11 cellular contexts compared by ENCODE assay signal in genomic region chr16:69410285-69410990, GRCh38.
DNase-seq lines count a peak whose midpoint lies in the region; ATAC-seq and TF ChIP-seq lines count a peak whose summit lies in the region.
"Had no signal": no experiment of that assay in that cellular context is flagged by ENCODE, and none has a peak within 500 bp of the region (broad histone marks: within the 10 kb centered on the region; RNA-seq: fewer than 3 reads in every experiment).

No MANE protein-coding gene starts in this region.

- H3K4me3 Mint-ChIP-seq in stimulated activated naive CD8-positive, alpha-beta T cell treated with anti-CD3 and anti-CD28 coated beads, Interleukin-15, amount 100 ng/mL, for 72 hours = peak overlapping the region; percentile 4 to 53
- H3K4me3 Mint-ChIP-seq: immature natural killer cell had no signal

- peak overlapping the region in 1 of 2 donors; percentile 27 for H3K27ac Mint-ChIP-seq in stimulated activated naive CD8-positive, alpha-beta T cell treated with anti-CD3 and anti-CD28 coated beads, Interleukin-15, amount 100 ng/mL, for 72 hours

- in situ Hi-C loops in brain microvascular endothelial cell (cut with HindIII; ENCODE audit: low pct_ligation_motif_present, low sequenced_read_pairs) = loop anchor here (25.0 kb wide), 1 partner anchor 252 kb away; no protein-coding TSS in a partner anchor

- H3K27me3 Mint-ChIP-seq in stimulated activated naive CD8-positive, alpha-beta T cell treated with anti-CD3 and anti-CD28 coated beads, Interleukin-15, amount 100 ng/mL, for 72 hours = no peaks in the 10 kb centered on the region

- TF ChIP-seq CTCF in brain microvascular endothelial cell (IDR thresholded peaks at IDR 0.05; ENCODE audit: low read depth, low read length, missing control alignments) = no peak

- DNase-seq in stimulated activated naive CD8-positive, alpha-beta T cell treated with anti-CD3 and anti-CD28 coated beads, Interleukin-15, amount 100 ng/mL, for 72 hours = no peak
- DNase-seq in stimulated activated naive CD8-positive, alpha-beta T cell treated with anti-CD3 and anti-CD28 coated beads, Interleukin-15, Interleukin-2, amounts not matched to agents 100 U/mL and 50 U/mL, for 24 hours = no peak
- DNase-seq in brain microvascular endothelial cell (peak; percentile 32), left kidney (ENCODE audit: low read depth, low spot score) (peak; percentile 80), AML-193 (lab: John Stamatoyannopoulos, UW) (no peak), NCI-H1694 (lab: John Stamatoyannopoulos, UW) (no peak), GF-D8 (lab: John Stamatoyannopoulos, UW) (no peak)
- DNase-seq: immature natural killer cell, Karpas-422, NCI-H69 had no signal

- no peaks in the 10 kb centered on the region for H3K36me3 ChIP-seq in brain microvascular endothelial cell (replicated peaks)

- H3K27me3 ChIP-seq in brain microvascular endothelial cell (replicated peaks) = no peaks in the 10 kb centered on the region

- no peaks in the 10 kb centered on the region for H3K9me3 Mint-ChIP-seq in stimulated activated naive CD8-positive, alpha-beta T cell treated with anti-CD3 and anti-CD28 coated beads, Interleukin-15, amount 100 ng/mL, for 72 hours

- peaks cover 23% of the 10 kb centered on the region for H3K4me1 Mint-ChIP-seq in stimulated activated naive CD8-positive, alpha-beta T cell treated with anti-CD3 and anti-CD28 coated beads, Interleukin-15, amount 100 ng/mL, for 72 hours

- H3K4me3 ChIP-seq in brain microvascular endothelial cell (ENCODE audit: low read depth, low read length) = no peak overlapping the region

- H3K27ac ChIP-seq in brain microvascular endothelial cell = peak overlapping the region; percentile 20

- ATAC-seq in stimulated activated naive CD8-positive, alpha-beta T cell treated with anti-CD3 and anti-CD28 coated beads, Interleukin-15, amount 100 ng/mL, for 72 hours = no peak
- no peak for ATAC-seq in stimulated activated naive CD8-positive, alpha-beta T cell treated with anti-CD3 and anti-CD28 coated beads, Interleukin-15, Interleukin-2, amounts not matched to agents 100 U/mL and 50 U/mL, for 24 hours
- no peak for ATAC-seq in HG02798 (IDR thresholded peaks at IDR 0.05; ENCODE audit: poor library complexity, unreplicated experiment)

Comparison
In these comparisons a context has a peak if more than half of its experiments do, and no peak if none do; other contexts are left out.
1. DNase-seq: peak in brain microvascular endothelial cell (single experiment) and left kidney (single experiment); none in stimulated activated naive CD8-positive, alpha-beta T cell treated with anti-CD3 and anti-CD28 coated beads, Interleukin-15, amount 100 ng/mL, for 72 hours (0 of 2), stimulated activated naive CD8-positive, alpha-beta T cell treated with anti-CD3 and anti-CD28 coated beads, Interleukin-15, Interleukin-2, amounts not matched to agents 100 U/mL and 50 U/mL, for 24 hours (single experiment), AML-193 (0 of 2), NCI-H1694 (single experiment) and GF-D8 (single experiment).